Comparison of ENCODE assay signal across 1 cellular context in the genomic region with DNA sequence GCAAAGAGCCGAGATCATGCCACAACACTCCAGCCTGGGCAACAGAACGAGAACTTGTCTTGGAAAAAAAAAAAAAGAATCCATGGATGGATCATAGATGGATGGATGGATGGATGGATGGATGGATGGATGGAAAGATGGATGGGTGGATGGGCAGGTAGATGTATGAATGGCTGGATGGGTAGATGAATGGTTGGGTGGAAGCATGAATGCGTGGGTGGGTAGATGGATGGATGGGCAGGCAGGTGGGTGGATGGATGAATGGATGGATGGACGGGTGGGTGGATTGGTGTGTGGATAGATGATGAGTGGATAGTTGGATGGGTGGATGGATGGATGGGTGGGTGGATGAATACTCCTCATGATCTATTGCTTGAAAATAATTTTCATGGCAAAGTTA.
TF ChIP-seq lines count a peak whose summit lies in the region.

No MANE protein-coding gene starts in this region.

TF ChIP-seq in GM23338, 12 proteins besides CTCF, POLR2A, EP300 and RAD21 (continued from another document):
- TF ChIP-seq, protein P1, sequence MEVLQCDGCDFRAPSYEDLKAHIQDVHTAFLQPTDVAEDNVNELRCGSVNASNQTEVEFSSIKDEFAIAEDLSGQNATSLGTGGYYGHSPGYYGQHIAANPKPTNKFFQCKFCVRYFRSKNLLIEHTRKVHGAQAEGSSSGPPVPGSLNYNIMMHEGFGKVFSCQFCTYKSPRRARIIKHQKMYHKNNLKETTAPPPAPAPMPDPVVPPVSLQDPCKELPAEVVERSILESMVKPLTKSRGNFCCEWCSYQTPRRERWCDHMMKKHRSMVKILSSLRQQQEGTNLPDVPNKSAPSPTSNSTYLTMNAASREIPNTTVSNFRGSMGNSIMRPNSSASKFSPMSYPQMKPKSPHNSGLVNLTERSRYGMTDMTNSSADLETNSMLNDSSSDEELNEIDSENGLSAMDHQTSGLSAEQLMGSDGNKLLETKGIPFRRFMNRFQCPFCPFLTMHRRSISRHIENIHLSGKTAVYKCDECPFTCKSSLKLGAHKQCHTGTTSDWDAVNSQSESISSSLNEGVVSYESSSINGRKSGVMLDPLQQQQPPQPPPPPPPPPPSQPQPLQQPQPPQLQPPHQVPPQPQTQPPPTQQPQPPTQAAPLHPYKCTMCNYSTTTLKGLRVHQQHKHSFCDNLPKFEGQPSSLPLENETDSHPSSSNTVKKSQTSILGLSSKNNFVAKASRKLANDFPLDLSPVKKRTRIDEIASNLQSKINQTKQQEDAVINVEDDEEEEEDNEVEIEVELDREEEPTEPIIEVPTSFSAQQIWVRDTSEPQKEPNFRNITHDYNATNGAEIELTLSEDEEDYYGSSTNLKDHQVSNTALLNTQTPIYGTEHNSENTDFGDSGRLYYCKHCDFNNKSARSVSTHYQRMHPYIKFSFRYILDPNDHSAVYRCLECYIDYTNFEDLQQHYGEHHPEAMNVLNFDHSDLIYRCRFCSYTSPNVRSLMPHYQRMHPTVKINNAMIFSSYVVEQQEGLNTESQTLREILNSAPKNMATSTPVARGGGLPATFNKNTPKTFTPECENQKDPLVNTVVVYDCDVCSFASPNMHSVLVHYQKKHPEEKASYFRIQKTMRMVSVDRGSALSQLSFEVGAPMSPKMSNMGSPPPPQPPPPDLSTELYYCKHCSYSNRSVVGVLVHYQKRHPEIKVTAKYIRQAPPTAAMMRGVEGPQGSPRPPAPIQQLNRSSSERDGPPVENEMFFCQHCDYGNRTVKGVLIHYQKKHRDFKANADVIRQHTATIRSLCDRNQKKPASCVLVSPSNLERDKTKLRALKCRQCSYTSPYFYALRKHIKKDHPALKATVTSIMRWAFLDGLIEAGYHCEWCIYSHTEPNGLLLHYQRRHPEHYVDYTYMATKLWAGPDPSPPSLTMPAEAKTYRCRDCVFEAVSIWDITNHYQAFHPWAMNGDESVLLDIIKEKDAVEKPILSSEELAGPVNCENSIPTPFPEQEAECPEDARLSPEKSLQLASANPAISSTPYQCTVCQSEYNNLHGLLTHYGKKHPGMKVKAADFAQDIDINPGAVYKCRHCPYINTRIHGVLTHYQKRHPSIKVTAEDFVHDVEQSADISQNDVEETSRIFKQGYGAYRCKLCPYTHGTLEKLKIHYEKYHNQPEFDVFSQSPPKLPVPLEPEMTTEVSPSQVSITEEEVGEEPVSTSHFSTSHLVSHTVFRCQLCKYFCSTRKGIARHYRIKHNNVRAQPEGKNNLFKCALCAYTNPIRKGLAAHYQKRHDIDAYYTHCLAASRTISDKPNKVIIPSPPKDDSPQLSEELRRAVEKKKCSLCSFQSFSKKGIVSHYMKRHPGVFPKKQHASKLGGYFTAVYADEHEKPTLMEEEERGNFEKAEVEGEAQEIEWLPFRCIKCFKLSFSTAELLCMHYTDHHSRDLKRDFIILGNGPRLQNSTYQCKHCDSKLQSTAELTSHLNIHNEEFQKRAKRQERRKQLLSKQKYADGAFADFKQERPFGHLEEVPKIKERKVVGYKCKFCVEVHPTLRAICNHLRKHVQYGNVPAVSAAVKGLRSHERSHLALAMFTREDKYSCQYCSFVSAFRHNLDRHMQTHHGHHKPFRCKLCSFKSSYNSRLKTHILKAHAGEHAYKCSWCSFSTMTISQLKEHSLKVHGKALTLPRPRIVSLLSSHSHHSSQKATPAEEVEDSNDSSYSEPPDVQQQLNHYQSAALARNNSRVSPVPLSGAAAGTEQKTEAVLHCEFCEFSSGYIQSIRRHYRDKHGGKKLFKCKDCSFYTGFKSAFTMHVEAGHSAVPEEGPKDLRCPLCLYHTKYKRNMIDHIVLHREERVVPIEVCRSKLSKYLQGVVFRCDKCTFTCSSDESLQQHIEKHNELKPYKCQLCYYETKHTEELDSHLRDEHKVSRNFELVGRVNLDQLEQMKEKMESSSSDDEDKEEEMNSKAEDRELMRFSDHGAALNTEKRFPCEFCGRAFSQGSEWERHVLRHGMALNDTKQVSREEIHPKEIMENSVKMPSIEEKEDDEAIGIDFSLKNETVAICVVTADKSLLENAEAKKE (CRISPR knock-in tag; IDR thresholded peaks at IDR 0.05): no peak
- TF ChIP-seq STAT1 (IDR thresholded peaks at IDR 0.05; ENCODE audit: unreplicated experiment): no peak
- TF ChIP-seq, protein P2, sequence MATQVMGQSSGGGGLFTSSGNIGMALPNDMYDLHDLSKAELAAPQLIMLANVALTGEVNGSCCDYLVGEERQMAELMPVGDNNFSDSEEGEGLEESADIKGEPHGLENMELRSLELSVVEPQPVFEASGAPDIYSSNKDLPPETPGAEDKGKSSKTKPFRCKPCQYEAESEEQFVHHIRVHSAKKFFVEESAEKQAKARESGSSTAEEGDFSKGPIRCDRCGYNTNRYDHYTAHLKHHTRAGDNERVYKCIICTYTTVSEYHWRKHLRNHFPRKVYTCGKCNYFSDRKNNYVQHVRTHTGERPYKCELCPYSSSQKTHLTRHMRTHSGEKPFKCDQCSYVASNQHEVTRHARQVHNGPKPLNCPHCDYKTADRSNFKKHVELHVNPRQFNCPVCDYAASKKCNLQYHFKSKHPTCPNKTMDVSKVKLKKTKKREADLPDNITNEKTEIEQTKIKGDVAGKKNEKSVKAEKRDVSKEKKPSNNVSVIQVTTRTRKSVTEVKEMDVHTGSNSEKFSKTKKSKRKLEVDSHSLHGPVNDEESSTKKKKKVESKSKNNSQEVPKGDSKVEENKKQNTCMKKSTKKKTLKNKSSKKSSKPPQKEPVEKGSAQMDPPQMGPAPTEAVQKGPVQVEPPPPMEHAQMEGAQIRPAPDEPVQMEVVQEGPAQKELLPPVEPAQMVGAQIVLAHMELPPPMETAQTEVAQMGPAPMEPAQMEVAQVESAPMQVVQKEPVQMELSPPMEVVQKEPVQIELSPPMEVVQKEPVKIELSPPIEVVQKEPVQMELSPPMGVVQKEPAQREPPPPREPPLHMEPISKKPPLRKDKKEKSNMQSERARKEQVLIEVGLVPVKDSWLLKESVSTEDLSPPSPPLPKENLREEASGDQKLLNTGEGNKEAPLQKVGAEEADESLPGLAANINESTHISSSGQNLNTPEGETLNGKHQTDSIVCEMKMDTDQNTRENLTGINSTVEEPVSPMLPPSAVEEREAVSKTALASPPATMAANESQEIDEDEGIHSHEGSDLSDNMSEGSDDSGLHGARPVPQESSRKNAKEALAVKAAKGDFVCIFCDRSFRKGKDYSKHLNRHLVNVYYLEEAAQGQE (IDR thresholded peaks at IDR 0.05; ENCODE audit: unreplicated experiment): no peak
- TF ChIP-seq JUNB (IDR thresholded peaks at IDR 0.05; ENCODE audit: unreplicated experiment): no peak
- TF ChIP-seq, protein P3, sequence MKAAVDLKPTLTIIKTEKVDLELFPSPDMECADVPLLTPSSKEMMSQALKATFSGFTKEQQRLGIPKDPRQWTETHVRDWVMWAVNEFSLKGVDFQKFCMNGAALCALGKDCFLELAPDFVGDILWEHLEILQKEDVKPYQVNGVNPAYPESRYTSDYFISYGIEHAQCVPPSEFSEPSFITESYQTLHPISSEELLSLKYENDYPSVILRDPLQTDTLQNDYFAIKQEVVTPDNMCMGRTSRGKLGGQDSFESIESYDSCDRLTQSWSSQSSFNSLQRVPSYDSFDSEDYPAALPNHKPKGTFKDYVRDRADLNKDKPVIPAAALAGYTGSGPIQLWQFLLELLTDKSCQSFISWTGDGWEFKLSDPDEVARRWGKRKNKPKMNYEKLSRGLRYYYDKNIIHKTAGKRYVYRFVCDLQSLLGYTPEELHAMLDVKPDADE (IDR thresholded peaks at IDR 0.05): no peak
